ENCODE assay signal across 1 cellular context in the genomic region with DNA sequence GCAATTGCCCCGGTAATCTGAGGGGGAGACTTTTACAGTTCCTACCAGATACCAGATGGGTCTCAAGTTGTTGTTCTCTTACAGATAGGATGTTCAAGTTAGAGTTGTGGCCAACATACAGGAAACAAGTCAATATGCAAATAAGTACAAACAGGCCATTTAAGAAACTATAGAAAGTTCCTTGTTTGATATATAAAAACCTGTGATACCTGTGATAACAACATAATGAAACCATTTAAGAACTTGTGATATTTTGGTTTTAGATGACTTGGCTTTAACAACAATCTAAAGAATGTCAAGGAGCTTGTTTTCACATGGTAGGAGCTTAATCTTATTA.
TF ChIP-seq lines count a peak whose summit lies in the region.

No MANE protein-coding gene starts in this region.

TF ChIP-seq in GM12878, 131 proteins besides CTCF, POLR2A, EP300 and RAD21 (continued from another document):
- TF ChIP-seq, protein P1, sequence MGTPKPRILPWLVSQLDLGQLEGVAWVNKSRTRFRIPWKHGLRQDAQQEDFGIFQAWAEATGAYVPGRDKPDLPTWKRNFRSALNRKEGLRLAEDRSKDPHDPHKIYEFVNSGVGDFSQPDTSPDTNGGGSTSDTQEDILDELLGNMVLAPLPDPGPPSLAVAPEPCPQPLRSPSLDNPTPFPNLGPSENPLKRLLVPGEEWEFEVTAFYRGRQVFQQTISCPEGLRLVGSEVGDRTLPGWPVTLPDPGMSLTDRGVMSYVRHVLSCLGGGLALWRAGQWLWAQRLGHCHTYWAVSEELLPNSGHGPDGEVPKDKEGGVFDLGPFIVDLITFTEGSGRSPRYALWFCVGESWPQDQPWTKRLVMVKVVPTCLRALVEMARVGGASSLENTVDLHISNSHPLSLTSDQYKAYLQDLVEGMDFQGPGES (IDR thresholded peaks at IDR 0.05), result no peak
- TF ChIP-seq, protein P2, sequence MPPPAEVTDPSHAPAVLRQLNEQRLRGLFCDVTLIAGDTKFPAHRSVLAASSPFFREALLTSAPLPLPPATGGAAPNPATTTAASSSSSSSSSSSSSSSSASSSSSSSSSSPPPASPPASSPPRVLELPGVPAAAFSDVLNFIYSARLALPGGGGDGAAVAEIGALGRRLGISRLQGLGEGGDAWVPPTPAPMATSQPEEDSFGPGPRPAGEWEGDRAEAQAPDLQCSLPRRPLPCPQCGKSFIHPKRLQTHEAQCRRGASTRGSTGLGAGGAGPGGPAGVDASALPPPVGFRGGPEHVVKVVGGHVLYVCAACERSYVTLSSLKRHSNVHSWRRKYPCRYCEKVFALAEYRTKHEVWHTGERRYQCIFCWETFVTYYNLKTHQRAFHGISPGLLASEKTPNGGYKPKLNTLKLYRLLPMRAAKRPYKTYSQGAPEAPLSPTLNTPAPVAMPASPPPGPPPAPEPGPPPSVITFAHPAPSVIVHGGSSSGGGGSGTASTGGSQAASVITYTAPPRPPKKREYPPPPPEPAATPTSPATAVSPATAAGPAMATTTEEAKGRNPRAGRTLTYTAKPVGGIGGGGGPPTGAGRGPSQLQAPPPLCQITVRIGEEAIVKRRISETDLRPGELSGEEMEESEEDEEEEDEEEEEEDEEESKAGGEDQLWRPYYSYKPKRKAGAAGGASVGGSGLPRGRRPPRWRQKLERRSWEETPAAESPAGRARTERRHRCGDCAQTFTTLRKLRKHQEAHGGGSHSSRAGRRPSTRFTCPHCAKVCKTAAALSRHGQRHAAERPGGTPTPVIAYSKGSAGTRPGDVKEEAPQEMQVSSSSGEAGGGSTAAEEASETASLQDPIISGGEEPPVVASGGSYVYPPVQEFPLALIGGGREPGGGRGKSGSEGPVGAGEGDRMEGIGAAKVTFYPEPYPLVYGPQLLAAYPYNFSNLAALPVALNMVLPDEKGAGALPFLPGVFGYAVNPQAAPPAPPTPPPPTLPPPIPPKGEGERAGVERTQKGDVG (CRISPR knock-in tag; IDR thresholded peaks at IDR 0.05), result no peak
- TF ChIP-seq, protein P3, sequence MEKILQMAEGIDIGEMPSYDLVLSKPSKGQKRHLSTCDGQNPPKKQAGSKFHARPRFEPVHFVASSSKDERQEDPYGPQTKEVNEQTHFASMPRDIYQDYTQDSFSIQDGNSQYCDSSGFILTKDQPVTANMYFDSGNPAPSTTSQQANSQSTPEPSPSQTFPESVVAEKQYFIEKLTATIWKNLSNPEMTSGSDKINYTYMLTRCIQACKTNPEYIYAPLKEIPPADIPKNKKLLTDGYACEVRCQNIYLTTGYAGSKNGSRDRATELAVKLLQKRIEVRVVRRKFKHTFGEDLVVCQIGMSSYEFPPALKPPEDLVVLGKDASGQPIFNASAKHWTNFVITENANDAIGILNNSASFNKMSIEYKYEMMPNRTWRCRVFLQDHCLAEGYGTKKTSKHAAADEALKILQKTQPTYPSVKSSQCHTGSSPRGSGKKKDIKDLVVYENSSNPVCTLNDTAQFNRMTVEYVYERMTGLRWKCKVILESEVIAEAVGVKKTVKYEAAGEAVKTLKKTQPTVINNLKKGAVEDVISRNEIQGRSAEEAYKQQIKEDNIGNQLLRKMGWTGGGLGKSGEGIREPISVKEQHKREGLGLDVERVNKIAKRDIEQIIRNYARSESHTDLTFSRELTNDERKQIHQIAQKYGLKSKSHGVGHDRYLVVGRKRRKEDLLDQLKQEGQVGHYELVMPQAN (conservative IDR thresholded peaks at IDR 0.05), result no peak
- TF ChIP-seq NFIC (IDR thresholded peaks at IDR 0.05; ENCODE audit: low read depth, low read length) (no peak), SMC3 (IDR thresholded peaks at IDR 0.05; ENCODE audit: borderline replicate concordance, low read length) (no peak), MTA2 (IDR thresholded peaks at IDR 0.05; ENCODE audit: low read depth) (peak; percentile 26), CREB1 (IDR thresholded peaks at IDR 0.05; ENCODE audit: low read depth) (no peak), KDM1A (IDR thresholded peaks at IDR 0.05; ENCODE audit: borderline replicate concordance) (no peak), PML (IDR thresholded peaks at IDR 0.05; ENCODE audit: low read length) (0 out of 2 replicates have a peak, but pooled peaks have one; percentile 31), POU2F2 (IDR thresholded peaks at IDR 0.05; ENCODE audit: borderline replicate concordance, low read depth, low read length) (peak; percentile 91; the same call in 2 of the 3 replicates), MEF2B (IDR thresholded peaks at IDR 0.05; ENCODE audit: partially characterized antibody, poor library complexity, severe bottlenecking) (no peak), BMI1 (IDR thresholded peaks at IDR 0.05; ENCODE audit: borderline replicate concordance) (peak; percentile 46; the same call in 1 of the 2 replicates), RCOR1 (conservative IDR thresholded peaks at IDR 0.05; ENCODE audit: low read depth, low read length) (no peak), RAD51 (IDR thresholded peaks at IDR 0.05) (no peak), TBL1XR1 (IDR thresholded peaks at IDR 0.05; ENCODE audit: low read depth, low read length) (no peak), ESRRA (IDR thresholded peaks at IDR 0.05; ENCODE audit: low read length) (no peak), EGR1 (IDR thresholded peaks at IDR 0.05; ENCODE audit: borderline replicate concordance in 1 of 2, low read depth in 2 of 2, low read length in 2 of 2) (no peak), KAT2A (conservative IDR thresholded peaks at IDR 0.05; ENCODE audit: control insufficient read depth, low read depth, low read length) (no peak), STAT3 (IDR thresholded peaks at IDR 0.05; ENCODE audit: low read depth, low read length) (no peak)
- TF ChIP-seq, protein P4, sequence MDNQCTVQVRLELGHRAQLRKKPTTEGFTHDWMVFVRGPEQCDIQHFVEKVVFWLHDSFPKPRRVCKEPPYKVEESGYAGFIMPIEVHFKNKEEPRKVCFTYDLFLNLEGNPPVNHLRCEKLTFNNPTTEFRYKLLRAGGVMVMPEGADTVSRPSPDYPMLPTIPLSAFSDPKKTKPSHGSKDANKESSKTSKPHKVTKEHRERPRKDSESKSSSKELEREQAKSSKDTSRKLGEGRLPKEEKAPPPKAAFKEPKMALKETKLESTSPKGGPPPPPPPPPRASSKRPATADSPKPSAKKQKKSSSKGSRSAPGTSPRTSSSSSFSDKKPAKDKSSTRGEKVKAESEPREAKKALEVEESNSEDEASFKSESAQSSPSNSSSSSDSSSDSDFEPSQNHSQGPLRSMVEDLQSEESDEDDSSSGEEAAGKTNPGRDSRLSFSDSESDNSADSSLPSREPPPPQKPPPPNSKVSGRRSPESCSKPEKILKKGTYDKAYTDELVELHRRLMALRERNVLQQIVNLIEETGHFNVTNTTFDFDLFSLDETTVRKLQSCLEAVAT (IDR thresholded peaks at IDR 0.05), result no peak
- TF ChIP-seq, protein P5, sequence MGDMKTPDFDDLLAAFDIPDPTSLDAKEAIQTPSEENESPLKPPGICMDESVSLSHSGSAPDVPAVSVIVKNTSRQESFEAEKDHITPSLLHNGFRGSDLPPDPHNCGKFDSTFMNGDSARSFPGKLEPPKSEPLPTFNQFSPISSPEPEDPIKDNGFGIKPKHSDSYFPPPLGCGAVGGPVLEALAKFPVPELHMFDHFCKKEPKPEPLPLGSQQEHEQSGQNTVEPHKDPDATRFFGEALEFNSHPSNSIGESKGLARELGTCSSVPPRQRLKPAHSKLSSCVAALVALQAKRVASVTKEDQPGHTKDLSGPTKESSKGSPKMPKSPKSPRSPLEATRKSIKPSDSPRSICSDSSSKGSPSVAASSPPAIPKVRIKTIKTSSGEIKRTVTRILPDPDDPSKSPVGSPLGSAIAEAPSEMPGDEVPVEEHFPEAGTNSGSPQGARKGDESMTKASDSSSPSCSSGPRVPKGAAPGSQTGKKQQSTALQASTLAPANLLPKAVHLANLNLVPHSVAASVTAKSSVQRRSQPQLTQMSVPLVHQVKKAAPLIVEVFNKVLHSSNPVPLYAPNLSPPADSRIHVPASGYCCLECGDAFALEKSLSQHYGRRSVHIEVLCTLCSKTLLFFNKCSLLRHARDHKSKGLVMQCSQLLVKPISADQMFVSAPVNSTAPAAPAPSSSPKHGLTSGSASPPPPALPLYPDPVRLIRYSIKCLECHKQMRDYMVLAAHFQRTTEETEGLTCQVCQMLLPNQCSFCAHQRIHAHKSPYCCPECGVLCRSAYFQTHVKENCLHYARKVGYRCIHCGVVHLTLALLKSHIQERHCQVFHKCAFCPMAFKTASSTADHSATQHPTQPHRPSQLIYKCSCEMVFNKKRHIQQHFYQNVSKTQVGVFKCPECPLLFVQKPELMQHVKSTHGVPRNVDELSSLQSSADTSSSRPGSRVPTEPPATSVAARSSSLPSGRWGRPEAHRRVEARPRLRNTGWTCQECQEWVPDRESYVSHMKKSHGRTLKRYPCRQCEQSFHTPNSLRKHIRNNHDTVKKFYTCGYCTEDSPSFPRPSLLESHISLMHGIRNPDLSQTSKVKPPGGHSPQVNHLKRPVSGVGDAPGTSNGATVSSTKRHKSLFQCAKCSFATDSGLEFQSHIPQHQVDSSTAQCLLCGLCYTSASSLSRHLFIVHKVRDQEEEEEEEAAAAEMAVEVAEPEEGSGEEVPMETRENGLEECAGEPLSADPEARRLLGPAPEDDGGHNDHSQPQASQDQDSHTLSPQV (IDR thresholded peaks at IDR 0.05), result peak; percentile 4; the same call in 1 of the 2 replicates
- TF ChIP-seq, protein P6, sequence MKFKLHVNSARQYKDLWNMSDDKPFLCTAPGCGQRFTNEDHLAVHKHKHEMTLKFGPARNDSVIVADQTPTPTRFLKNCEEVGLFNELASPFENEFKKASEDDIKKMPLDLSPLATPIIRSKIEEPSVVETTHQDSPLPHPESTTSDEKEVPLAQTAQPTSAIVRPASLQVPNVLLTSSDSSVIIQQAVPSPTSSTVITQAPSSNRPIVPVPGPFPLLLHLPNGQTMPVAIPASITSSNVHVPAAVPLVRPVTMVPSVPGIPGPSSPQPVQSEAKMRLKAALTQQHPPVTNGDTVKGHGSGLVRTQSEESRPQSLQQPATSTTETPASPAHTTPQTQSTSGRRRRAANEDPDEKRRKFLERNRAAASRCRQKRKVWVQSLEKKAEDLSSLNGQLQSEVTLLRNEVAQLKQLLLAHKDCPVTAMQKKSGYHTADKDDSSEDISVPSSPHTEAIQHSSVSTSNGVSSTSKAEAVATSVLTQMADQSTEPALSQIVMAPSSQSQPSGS (IDR thresholded peaks at IDR 0.05; ENCODE audit: low read length), result peak; percentile 1; the same call in 1 of the 2 replicates
TF ChIP-seq in GM12878: peak in this region for 7.
